Comparison of ENCODE assay signal across 6 cellular contexts in genomic region chr4:156786713-156787112, GRCh38.
"Had no signal": no experiment of that assay in that cellular context is flagged by ENCODE, and none has a peak within 500 bp of the region (broad histone marks: within the 10 kb centered on the region; RNA-seq: fewer than 3 reads in every experiment).

No MANE protein-coding gene starts in this region.

- H3K4me3 Mint-ChIP-seq: GM23338, H9, IgD-negative memory B cell had no signal

- H3K27me3 Mint-ChIP-seq: IgD-negative memory B cell had no signal

- H3K4me3 ChIP-seq: GM23338 had no signal

- H2AFZ ChIP-seq: GM23338 had no signal

- DNase-seq: H9, HCEC 1CT had no signal

- ATAC-seq: GM23338, HepG2 had no signal

- H3K4me1 Mint-ChIP-seq: GM23338, IgD-negative memory B cell had no signal

- H3K36me3 Mint-ChIP-seq: IgD-negative memory B cell had no signal

- H3K4me2 ChIP-seq: GM23338 had no signal

- H3K27ac Mint-ChIP-seq: GM23338, H9, IgD-negative memory B cell had no signal

- H3K9me3 Mint-ChIP-seq: GM23338, H9 had no signal

- H3K27ac ChIP-seq: HL-60 had no signal
